1 cellular context compared by ENCODE assay signal in genomic region chr22:41446639-41447434, GRCh38.
TF ChIP-seq lines count a peak whose summit lies in the region.

Gene TOB2, minus strand, starts transcription at chr22:41446801. Its CDS starts 9,456 bp downstream, at chr22:41437345.

TF ChIP-seq in HepG2, 621 proteins besides CTCF, POLR2A, EP300 and RAD21 (continued from another document and continues in another):
- TF ChIP-seq ZNF839 (CRISPR knock-in tag; IDR thresholded peaks at IDR 0.05; ENCODE audit: borderline replicate concordance) (no peak; the same call in none of the 2 replicates), ZBTB14 (CRISPR knock-in tag; IDR thresholded peaks at IDR 0.05) (peak; percentile 66), GPN1 (CRISPR knock-in tag; IDR thresholded peaks at IDR 0.05; ENCODE audit: borderline replicate concordance) (peak; percentile 61; the same call in 1 of the 2 replicates), MTA1 (CRISPR knock-in tag; IDR thresholded peaks at IDR 0.05; ENCODE audit: borderline replicate concordance) (peak; percentile 82), KMT2B (CRISPR knock-in tag; IDR thresholded peaks at IDR 0.05) (peak; percentile 82), ZMYM4 (CRISPR knock-in tag; IDR thresholded peaks at IDR 0.05) (peak; percentile 64; the same call in 1 of the 2 replicates), TCF12 (IDR thresholded peaks at IDR 0.05) (no peak), TCF12 (CRISPR knock-in tag; IDR thresholded peaks at IDR 0.05) (peak; percentile 58), AGO2 (optimal IDR thresholded peaks at IDR 0.05; ENCODE audit: low read depth, low read length) (peak; percentile 100), JUND (CRISPR knock-in tag; IDR thresholded peaks at IDR 0.05) (peak; percentile 69; the same call in 1 of the 2 replicates), SATB2 (CRISPR knock-in tag; IDR thresholded peaks at IDR 0.05) (0 out of 2 replicates have a peak, but pooled peaks have one; percentile 16), BHLHE40 (IDR thresholded peaks at IDR 0.05; ENCODE audit: low read length) (peak; percentile 70), ZBTB42 (CRISPR knock-in tag; IDR thresholded peaks at IDR 0.05) (peak; percentile 81; the same call in 1 of the 2 replicates), ZNF646 (CRISPR knock-in tag; IDR thresholded peaks at IDR 0.05) (no peak), ZNF430 (CRISPR knock-in tag; IDR thresholded peaks at IDR 0.05) (peak; percentile 97), ZNF547 (CRISPR knock-in tag; IDR thresholded peaks at IDR 0.05) (peak; percentile 92; the same call in 1 of the 2 replicates), PAF1 (CRISPR knock-in tag; IDR thresholded peaks at IDR 0.05) (peak; percentile 41; the same call in 1 of the 2 replicates), NAIF1 (CRISPR knock-in tag; IDR thresholded peaks at IDR 0.05; ENCODE audit: borderline replicate concordance) (peak; percentile 88; the same call in 1 of the 2 replicates), KAT2B (IDR thresholded peaks at IDR 0.05; ENCODE audit: borderline replicate concordance, low read depth, low read length) (peak; percentile 48; the same call in 1 of the 2 replicates), FOXA3 (CRISPR knock-in tag; IDR thresholded peaks at IDR 0.05) (peak; percentile 86), MAZ (IDR thresholded peaks at IDR 0.05; ENCODE audit: borderline replicate concordance, low read depth, low read length) (peak; percentile 99), MAZ (CRISPR knock-in tag; IDR thresholded peaks at IDR 0.05; ENCODE audit: low read depth) (peak; percentile 99), TRIM24 (CRISPR knock-in tag; IDR thresholded peaks at IDR 0.05) (no peak), HNRNPLL (IDR thresholded peaks at IDR 0.05; ENCODE audit: low read depth, low read length, poor library complexity, severe bottlenecking) (peak; percentile 61), HNRNPUL1 (IDR thresholded peaks at IDR 0.05; ENCODE audit: low read depth, low read length) (peak; percentile 88; the same call in 1 of the 2 replicates), ARID3A (IDR thresholded peaks at IDR 0.05; ENCODE audit: low read depth, low read length) (peak; percentile 64; the same call in 1 of the 2 replicates), FUBP1 (CRISPR knock-in tag; IDR thresholded peaks at IDR 0.05; ENCODE audit: borderline replicate concordance) (no peak; the same call in 1 of the 2 replicates), ZNF33B (CRISPR knock-in tag; IDR thresholded peaks at IDR 0.05) (0 out of 2 replicates have a peak, but pooled peaks have one; percentile 60), ZNF709 (CRISPR knock-in tag; IDR thresholded peaks at IDR 0.05) (peak; percentile 97), ZFP41 (CRISPR knock-in tag; IDR thresholded peaks at IDR 0.05; ENCODE audit: borderline replicate concordance) (peak; percentile 53; the same call in 1 of the 2 replicates), TGIF2 (CRISPR knock-in tag; IDR thresholded peaks at IDR 0.05) (peak; percentile 96), ZNF251 (CRISPR knock-in tag; IDR thresholded peaks at IDR 0.05) (peak; percentile 56; the same call in 1 of the 2 replicates), HCFC1 (IDR thresholded peaks at IDR 0.05; ENCODE audit: low read depth, low read length) (peak; percentile 61; the same call in 1 of the 2 replicates), ZFY (CRISPR knock-in tag; IDR thresholded peaks at IDR 0.05) (peak; percentile 80), THAP11 (CRISPR knock-in tag; IDR thresholded peaks at IDR 0.05) (peak; percentile 96), SUZ12 (IDR thresholded peaks at IDR 0.05; ENCODE audit: low read depth, low read length) (0 out of 2 replicates have a peak, but pooled peaks have one; percentile 7), PAWR (CRISPR knock-in tag; IDR thresholded peaks at IDR 0.05; ENCODE audit: borderline replicate concordance) (peak; percentile 74; the same call in 1 of the 2 replicates), ZNF530 (CRISPR knock-in tag; IDR thresholded peaks at IDR 0.05; ENCODE audit: low read depth) (0 out of 2 replicates have a peak, but pooled peaks have one; percentile 35), TBX2 (CRISPR knock-in tag; IDR thresholded peaks at IDR 0.05; ENCODE audit: borderline replicate concordance) (peak; percentile 92), ZNF17 (CRISPR knock-in tag; IDR thresholded peaks at IDR 0.05) (peak; percentile 37; the same call in 1 of the 2 replicates), AGO1 (IDR thresholded peaks at IDR 0.05; ENCODE audit: low read depth, low read length, poor library complexity, severe bottlenecking) (peak; percentile 90), JUN (CRISPR knock-in tag; IDR thresholded peaks at IDR 0.05) (0 out of 2 replicates have a peak, but pooled peaks have one; percentile 34), JDP2 (CRISPR knock-in tag; IDR thresholded peaks at IDR 0.05; ENCODE audit: borderline replicate concordance) (peak; percentile 95)
- TF ChIP-seq, protein P1, sequence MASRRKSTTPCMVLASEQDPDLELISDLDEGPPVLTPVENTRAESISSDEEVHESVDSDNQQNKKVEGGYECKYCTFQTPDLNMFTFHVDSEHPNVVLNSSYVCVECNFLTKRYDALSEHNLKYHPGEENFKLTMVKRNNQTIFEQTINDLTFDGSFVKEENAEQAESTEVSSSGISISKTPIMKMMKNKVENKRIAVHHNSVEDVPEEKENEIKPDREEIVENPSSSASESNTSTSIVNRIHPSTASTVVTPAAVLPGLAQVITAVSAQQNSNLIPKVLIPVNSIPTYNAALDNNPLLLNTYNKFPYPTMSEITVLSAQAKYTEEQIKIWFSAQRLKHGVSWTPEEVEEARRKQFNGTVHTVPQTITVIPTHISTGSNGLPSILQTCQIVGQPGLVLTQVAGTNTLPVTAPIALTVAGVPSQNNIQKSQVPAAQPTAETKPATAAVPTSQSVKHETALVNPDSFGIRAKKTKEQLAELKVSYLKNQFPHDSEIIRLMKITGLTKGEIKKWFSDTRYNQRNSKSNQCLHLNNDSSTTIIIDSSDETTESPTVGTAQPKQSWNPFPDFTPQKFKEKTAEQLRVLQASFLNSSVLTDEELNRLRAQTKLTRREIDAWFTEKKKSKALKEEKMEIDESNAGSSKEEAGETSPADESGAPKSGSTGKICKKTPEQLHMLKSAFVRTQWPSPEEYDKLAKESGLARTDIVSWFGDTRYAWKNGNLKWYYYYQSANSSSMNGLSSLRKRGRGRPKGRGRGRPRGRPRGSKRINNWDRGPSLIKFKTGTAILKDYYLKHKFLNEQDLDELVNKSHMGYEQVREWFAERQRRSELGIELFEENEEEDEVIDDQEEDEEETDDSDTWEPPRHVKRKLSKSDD (CRISPR knock-in tag; IDR thresholded peaks at IDR 0.05; ENCODE audit: low read depth) = peak; percentile 51; the same call in 1 of the 2 replicates
- TF ChIP-seq, protein P2, sequence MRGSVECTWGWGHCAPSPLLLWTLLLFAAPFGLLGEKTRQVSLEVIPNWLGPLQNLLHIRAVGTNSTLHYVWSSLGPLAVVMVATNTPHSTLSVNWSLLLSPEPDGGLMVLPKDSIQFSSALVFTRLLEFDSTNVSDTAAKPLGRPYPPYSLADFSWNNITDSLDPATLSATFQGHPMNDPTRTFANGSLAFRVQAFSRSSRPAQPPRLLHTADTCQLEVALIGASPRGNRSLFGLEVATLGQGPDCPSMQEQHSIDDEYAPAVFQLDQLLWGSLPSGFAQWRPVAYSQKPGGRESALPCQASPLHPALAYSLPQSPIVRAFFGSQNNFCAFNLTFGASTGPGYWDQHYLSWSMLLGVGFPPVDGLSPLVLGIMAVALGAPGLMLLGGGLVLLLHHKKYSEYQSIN (CRISPR knock-in tag; IDR thresholded peaks at IDR 0.05; ENCODE audit: borderline replicate concordance) = no peak
- TF ChIP-seq, protein P3, sequence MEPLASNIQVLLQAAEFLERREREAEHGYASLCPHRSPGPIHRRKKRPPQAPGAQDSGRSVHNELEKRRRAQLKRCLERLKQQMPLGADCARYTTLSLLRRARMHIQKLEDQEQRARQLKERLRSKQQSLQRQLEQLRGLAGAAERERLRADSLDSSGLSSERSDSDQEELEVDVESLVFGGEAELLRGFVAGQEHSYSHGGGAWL (CRISPR knock-in tag; IDR thresholded peaks at IDR 0.05) = peak; percentile 77; the same call in 1 of the 2 replicates
- TF ChIP-seq, protein P4, sequence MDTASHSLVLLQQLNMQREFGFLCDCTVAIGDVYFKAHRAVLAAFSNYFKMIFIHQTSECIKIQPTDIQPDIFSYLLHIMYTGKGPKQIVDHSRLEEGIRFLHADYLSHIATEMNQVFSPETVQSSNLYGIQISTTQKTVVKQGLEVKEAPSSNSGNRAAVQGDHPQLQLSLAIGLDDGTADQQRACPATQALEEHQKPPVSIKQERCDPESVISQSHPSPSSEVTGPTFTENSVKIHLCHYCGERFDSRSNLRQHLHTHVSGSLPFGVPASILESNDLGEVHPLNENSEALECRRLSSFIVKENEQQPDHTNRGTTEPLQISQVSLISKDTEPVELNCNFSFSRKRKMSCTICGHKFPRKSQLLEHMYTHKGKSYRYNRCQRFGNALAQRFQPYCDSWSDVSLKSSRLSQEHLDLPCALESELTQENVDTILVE (CRISPR knock-in tag; IDR thresholded peaks at IDR 0.05) = peak; percentile 96
